17 cellular contexts compared by ENCODE assay signal in the genomic region with DNA sequence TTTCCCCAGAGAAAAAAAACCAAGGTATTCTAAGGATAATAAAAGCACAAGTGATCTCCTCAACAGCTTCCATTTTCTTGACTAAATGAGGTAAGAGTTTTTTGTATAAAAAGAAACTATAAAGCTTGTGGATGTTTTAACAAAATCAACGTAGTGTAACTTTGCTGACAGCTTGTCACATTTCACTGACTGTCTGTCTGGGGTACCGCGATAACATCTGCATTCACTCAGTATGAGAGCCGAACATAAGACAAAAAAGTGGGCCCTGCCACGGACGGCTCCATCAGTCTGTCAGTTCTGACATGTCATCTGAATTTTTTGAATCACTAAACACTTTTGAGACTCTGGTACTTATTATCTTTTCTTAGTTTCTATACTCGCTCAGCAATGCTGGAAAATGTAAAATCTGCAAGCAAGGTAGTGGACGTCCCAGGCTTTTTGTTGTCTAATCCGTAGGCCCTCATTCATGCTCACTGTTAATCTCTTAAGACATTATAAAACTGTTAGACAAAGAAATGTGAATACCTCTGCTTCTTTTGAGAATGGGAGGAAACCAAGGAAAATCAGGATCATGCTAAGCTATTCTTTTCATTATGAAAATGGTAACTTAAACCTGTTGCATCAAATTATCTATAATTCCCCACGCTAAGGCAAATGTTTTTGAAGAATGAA.
"Had no signal": no experiment of that assay in that cellular context is flagged by ENCODE, and none has a peak within 500 bp of the region (broad histone marks: within the 10 kb centered on the region; RNA-seq: fewer than 3 reads in every experiment).

No MANE protein-coding gene starts in this region.

- H3K4me1 Mint-ChIP-seq: naive B cell had no signal

- H3K36me3 Mint-ChIP-seq: naive B cell had no signal

- DNase-seq: colonic mucosa; dermis blood vessel endothelial cell; foreskin melanocyte; kidney; left cardiac atrium; left ventricle myocardium superior; mesenchymal stem cell; naive B cell; nephron progenitor cell; nucleus accumbens; ovary; right cardiac atrium; small intestine; stimulated activated CD4-positive, alpha-beta T cell treated with anti-CD3 and anti-CD28 coated beads, Interleukin-12 subunit alpha, Interleukin-12 subunit beta, amount 100 ng/mL, for 4 hours; stimulated activated naive CD4-positive, alpha-beta T cell; trophoblast cell had no signal

- H3K36me3 ChIP-seq: colonic mucosa, ovary had no signal

- H3K4me3 ChIP-seq: colonic mucosa, lung, ovary had no signal

- ATAC-seq: left cardiac atrium, left ventricle myocardium superior, right cardiac atrium had no signal

- H3K4me3 Mint-ChIP-seq: naive B cell, nephron progenitor cell had no signal

- H3K9me3 ChIP-seq: colonic mucosa, ovary had no signal

- H3K9me3 Mint-ChIP-seq: nephron progenitor cell had no signal

- H3K27ac Mint-ChIP-seq: naive B cell, nephron progenitor cell had no signal

- H3K27me3 ChIP-seq: colonic mucosa, ovary had no signal

- H3K4me1 ChIP-seq: colonic mucosa had no signal

- H3K27ac ChIP-seq: colonic mucosa, ovary had no signal
